1 cellular context compared by ENCODE assay signal in genomic region chr17:7004398-7005253, GRCh38.
TF ChIP-seq lines count a peak whose summit lies in the region.

No MANE protein-coding gene starts in this region.

TF ChIP-seq in HepG2, 621 proteins besides CTCF, POLR2A, EP300 and RAD21:
- TF ChIP-seq KLF6 (CRISPR knock-in tag; IDR thresholded peaks at IDR 0.05) (no peak), NFE2L1 (CRISPR knock-in tag; IDR thresholded peaks at IDR 0.05; ENCODE audit: borderline replicate concordance) (no peak), ARID3A (IDR thresholded peaks at IDR 0.05; ENCODE audit: low read depth, low read length) (peak; percentile 98), RBM39 (IDR thresholded peaks at IDR 0.05; ENCODE audit: low read depth, low read length, poor library complexity, severe bottlenecking) (no peak), ZNF724P (CRISPR knock-in tag; IDR thresholded peaks at IDR 0.05; ENCODE audit: borderline replicate concordance) (no peak), ZBTB43 (CRISPR knock-in tag; conservative IDR thresholded peaks at IDR 0.05) (no peak), CREB1 (IDR thresholded peaks at IDR 0.05) (no peak), CREB1 (CRISPR knock-in tag; IDR thresholded peaks at IDR 0.05) (no peak), ZNF616 (CRISPR knock-in tag; IDR thresholded peaks at IDR 0.05; ENCODE audit: low read depth) (no peak), ZNF121 (CRISPR knock-in tag; IDR thresholded peaks at IDR 0.05) (no peak), ZNF570 (CRISPR knock-in tag; IDR thresholded peaks at IDR 0.05; ENCODE audit: borderline replicate concordance) (no peak), ARNT2 (CRISPR knock-in tag; IDR thresholded peaks at IDR 0.05; ENCODE audit: low read depth) (no peak), ZSCAN29 (CRISPR knock-in tag; conservative IDR thresholded peaks at IDR 0.05) (no peak), HNRNPLL (IDR thresholded peaks at IDR 0.05; ENCODE audit: low read depth, low read length, poor library complexity, severe bottlenecking) (no peak), HNF4G (IDR thresholded peaks at IDR 0.05; ENCODE audit: borderline replicate concordance, low read depth, low read length) (no peak), HNF4G (CRISPR knock-in tag; IDR thresholded peaks at IDR 0.05; ENCODE audit: borderline replicate concordance, low read depth) (no peak), CSRNP2 (CRISPR knock-in tag; conservative IDR thresholded peaks at IDR 0.05; ENCODE audit: low read depth) (no peak), MIXL1 (CRISPR knock-in tag; IDR thresholded peaks at IDR 0.05) (peak; percentile 63; the same call in 1 of the 2 replicates), TBP (CRISPR knock-in tag; IDR thresholded peaks at IDR 0.05) (no peak), FOXK1 (CRISPR knock-in tag; IDR thresholded peaks at IDR 0.05; ENCODE audit: borderline replicate concordance, low read depth) (no peak), MXI1 (IDR thresholded peaks at IDR 0.05; ENCODE audit: borderline replicate concordance, low read depth, low read length) (0 out of 3 replicates have a peak, but pooled peaks have one; percentile 11), HMGXB4 (CRISPR knock-in tag; IDR thresholded peaks at IDR 0.05; ENCODE audit: borderline replicate concordance in 1 of 2, low read depth in 1 of 2) (0 out of 4 replicates have a peak, but pooled peaks of 1 of the 2 experiments have one; percentile 28), KAT8 (CRISPR knock-in tag; IDR thresholded peaks at IDR 0.05) (0 out of 2 replicates have a peak, but pooled peaks have one; percentile 19), ZBTB39 (CRISPR knock-in tag; IDR thresholded peaks at IDR 0.05) (no peak), HOMEZ (CRISPR knock-in tag; IDR thresholded peaks at IDR 0.05; ENCODE audit: low read depth) (no peak), SMYD3 (CRISPR knock-in tag; IDR thresholded peaks at IDR 0.05) (no peak), ATF5 (CRISPR knock-in tag; IDR thresholded peaks at IDR 0.05; ENCODE audit: low read depth) (no peak), KLF12 (CRISPR knock-in tag; IDR thresholded peaks at IDR 0.05; ENCODE audit: borderline replicate concordance) (no peak), ZSCAN25 (CRISPR knock-in tag; IDR thresholded peaks at IDR 0.05) (no peak), SMC3 (IDR thresholded peaks at IDR 0.05; ENCODE audit: low read length) (peak; percentile 62), RARA (CRISPR knock-in tag; IDR thresholded peaks at IDR 0.05) (no peak), ZNF720 (CRISPR knock-in tag; IDR thresholded peaks at IDR 0.05) (no peak), ZNF263 (CRISPR knock-in tag; IDR thresholded peaks at IDR 0.05) (no peak), NFRKB (IDR thresholded peaks at IDR 0.05) (no peak), STAG1 (CRISPR knock-in tag; IDR thresholded peaks at IDR 0.05) (peak; percentile 83)
